ENCODE assay signal across 9 cellular contexts in the genomic region with DNA sequence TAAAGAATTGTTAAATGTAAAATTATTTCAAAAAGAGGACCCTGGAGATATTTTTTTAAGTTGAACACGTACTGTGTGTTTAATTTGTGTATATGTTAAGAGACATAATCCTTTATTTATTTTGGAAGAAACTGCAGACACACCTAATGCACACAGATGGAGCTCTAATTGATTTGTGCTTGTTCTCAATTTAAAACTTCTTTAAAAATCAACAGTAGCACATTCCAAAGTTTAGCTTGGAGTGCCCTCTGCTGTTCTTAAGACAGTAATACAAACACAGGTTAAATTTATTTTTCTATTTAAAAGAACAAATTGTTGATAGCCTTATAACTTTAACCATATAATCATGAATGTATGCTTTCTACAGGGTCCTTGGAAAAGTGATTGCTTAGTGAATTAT.
A peak's percentile ranks its signal among the peaks of the same experiment; 100 is the strongest.
DNase-seq lines count a peak whose midpoint lies in the region; ATAC-seq and TF ChIP-seq lines count a peak whose summit lies in the region.
"Had no signal": no experiment of that assay in that cellular context is flagged by ENCODE, and none has a peak within 500 bp of the region (broad histone marks: within the 10 kb centered on the region; RNA-seq: fewer than 3 reads in every experiment).

No MANE protein-coding gene starts in this region.

- H3K9me3 ChIP-seq in HEK293 (ENCODE audit: control insufficient read depth, insufficient read depth, low read depth, low read length): no peaks in the 10 kb centered on the region
- no peaks in the 10 kb centered on the region for H3K9me3 ChIP-seq in psoas muscle
- no peaks in the 10 kb centered on the region for H3K9me3 ChIP-seq in CD8-positive, alpha-beta T cell (ENCODE audit: low read length)

- H3K27me3 ChIP-seq in psoas muscle (ENCODE audit: insufficient read depth in 3 of 3, low read length in 2 of 3): no peaks in the 10 kb centered on the region
- no peaks in the 10 kb centered on the region for H3K27me3 ChIP-seq in CD8-positive, alpha-beta T cell (ENCODE audit: insufficient read depth, low read length)

- intact Hi-C loops in psoas muscle (cut with DNase I): no loop called here
- intact Hi-C loops in CD8-positive, alpha-beta T cell (cut with DNase I, micrococcal nuclease): no loop called here

- H3K27ac ChIP-seq in HEK293 (ENCODE audit: extremely low read depth, low read depth, low read length): no peak overlapping the region
- H3K27ac ChIP-seq in psoas muscle: no peak overlapping the region
- no peak overlapping the region for H3K27ac ChIP-seq in CD8-positive, alpha-beta T cell (ENCODE audit: low read depth, low read length)
- H3K27ac ChIP-seq: epithelial cell of prostate had no signal

- H3K4me1 ChIP-seq in HEK293 (ENCODE audit: control insufficient read depth, insufficient read depth, low read length) (no peaks in the 10 kb centered on the region), psoas muscle (no peaks in the 10 kb centered on the region)
- H3K4me1 ChIP-seq in CD8-positive, alpha-beta T cell (ENCODE audit: insufficient read depth, low read length): no peaks in the 10 kb centered on the region

- H3K36me3 ChIP-seq in HEK293 (ENCODE audit: control insufficient read depth in 2 of 2, insufficient read depth in 1 of 2, low read length in 2 of 2): no peaks in the 10 kb centered on the region
- no peaks in the 10 kb centered on the region for H3K36me3 ChIP-seq in psoas muscle (ENCODE audit: insufficient read depth in 1 of 2, low read depth in 1 of 2)
- no peaks in the 10 kb centered on the region for H3K36me3 ChIP-seq in CD8-positive, alpha-beta T cell (ENCODE audit: insufficient read depth, low read length)

- 20 to 23% (median 21%) methylated on average over 1 of the region's 1 CpG for WGBS in psoas muscle, 3 donors

- no peaks in the 10 kb centered on the region for H3K36me3 Mint-ChIP-seq in CD8-positive, alpha-beta T cell

- POLR2A ChIA-PET in HEK293 (lab: Yijun Ruan, JAX): no interaction called here
- POLR2A ChIA-PET in CD8-positive, alpha-beta T cell (lab: Charles Lee): no interaction called here

- CTCF ChIA-PET in HEK293 (lab: Yijun Ruan, JAX): interaction anchor here (0.6 to 2.2 kb wide), 15 partner anchors 9 to 1872 kb away, joined by 3 to 13 read pairs (median 4); no protein-coding TSS in a partner anchor
- CTCF ChIA-PET in CD8-positive, alpha-beta T cell (lab: Charles Lee): no interaction called here

- ATAC-seq in psoas muscle (no peak), HG02759 (IDR thresholded peaks at IDR 0.05; ENCODE audit: unreplicated experiment) (no peak)
- ATAC-seq in CD8-positive, alpha-beta T cell: no peak

- no peaks in the 10 kb centered on the region for H3K27me3 Mint-ChIP-seq in CD8-positive, alpha-beta T cell (ENCODE audit: low read depth)

- H3K27ac Mint-ChIP-seq in CD8-positive, alpha-beta T cell: no peak overlapping the region

- no peak overlapping the region for H3K4me3 Mint-ChIP-seq in CD8-positive, alpha-beta T cell

- H3K4me1 Mint-ChIP-seq in CD8-positive, alpha-beta T cell (ENCODE audit: low read depth): no peaks in the 10 kb centered on the region

- H3K9me3 Mint-ChIP-seq in CD8-positive, alpha-beta T cell: peaks cover 9% of the 10 kb centered on the region

- peak; percentile 52 for DNase-seq in AG20443 (ENCODE audit: low spot score)
- DNase-seq in NOMO-1 treated with dmso at 0.1 percent for 144 hours (lab: John Stamatoyannopoulos, UW; ENCODE audit: unreplicated experiment): peak; percentile 27
- DNase-seq in epidermal melanocyte (ENCODE audit: insufficient read length, low spot score): peak; percentile 41
- DNase-seq in psoas muscle: no peak
- DNase-seq in CD8-positive, alpha-beta T cell: no peak
- DNase-seq in hypothalamus (lab: John Stamatoyannopoulos, UW): no peak

- no peak overlapping the region for H3K4me3 ChIP-seq in HEK293 (ENCODE audit: low read depth, low read length)
- no peak overlapping the region for H3K4me3 ChIP-seq in psoas muscle
- no peak overlapping the region for H3K4me3 ChIP-seq in CD8-positive, alpha-beta T cell (ENCODE audit: low read depth, low read length)

- TF ChIP-seq CTCF in HEK293 (tag by site-specific recombination; IDR thresholded peaks at IDR 0.05) (no peak), psoas muscle (IDR thresholded peaks at IDR 0.05) (peak; percentile 44)
- no peak for TF ChIP-seq CTCF in CD8-positive, alpha-beta T cell (IDR thresholded peaks at IDR 0.05)

TF ChIP-seq in HEK293, 187 proteins besides CTCF, POLR2A, EP300 and RAD21:
- TF ChIP-seq ZFP37 (tag by site-specific recombination; IDR thresholded peaks at IDR 0.05) (no peak), ZNF529 (tag by site-specific recombination; IDR thresholded peaks at IDR 0.05; ENCODE audit: insufficient replicate concordance) (no peak), ZNF473 (tag by site-specific recombination; IDR thresholded peaks at IDR 0.05) (no peak), KLF9 (tag by site-specific recombination; IDR thresholded peaks at IDR 0.05; ENCODE audit: low read depth) (no peak), SCRT2 (tag by site-specific recombination; IDR thresholded peaks at IDR 0.05) (0 out of 2 replicates have a peak, but pooled peaks have one; percentile 34), GLI4 (tag by site-specific recombination; IDR thresholded peaks at IDR 0.05) (no peak), ZBTB1 (tag by site-specific recombination; IDR thresholded peaks at IDR 0.05) (no peak), ZNF10 (tag by site-specific recombination; IDR thresholded peaks at IDR 0.05) (no peak), ZNF654 (tag by site-specific recombination; IDR thresholded peaks at IDR 0.05; ENCODE audit: low read depth) (peak; percentile 94), ZNF830 (tag by site-specific recombination; IDR thresholded peaks at IDR 0.05; ENCODE audit: low read depth) (no peak), ZNF530 (tag by site-specific recombination; IDR thresholded peaks at IDR 0.05; ENCODE audit: low read depth) (no peak)
- TF ChIP-seq, protein P1, sequence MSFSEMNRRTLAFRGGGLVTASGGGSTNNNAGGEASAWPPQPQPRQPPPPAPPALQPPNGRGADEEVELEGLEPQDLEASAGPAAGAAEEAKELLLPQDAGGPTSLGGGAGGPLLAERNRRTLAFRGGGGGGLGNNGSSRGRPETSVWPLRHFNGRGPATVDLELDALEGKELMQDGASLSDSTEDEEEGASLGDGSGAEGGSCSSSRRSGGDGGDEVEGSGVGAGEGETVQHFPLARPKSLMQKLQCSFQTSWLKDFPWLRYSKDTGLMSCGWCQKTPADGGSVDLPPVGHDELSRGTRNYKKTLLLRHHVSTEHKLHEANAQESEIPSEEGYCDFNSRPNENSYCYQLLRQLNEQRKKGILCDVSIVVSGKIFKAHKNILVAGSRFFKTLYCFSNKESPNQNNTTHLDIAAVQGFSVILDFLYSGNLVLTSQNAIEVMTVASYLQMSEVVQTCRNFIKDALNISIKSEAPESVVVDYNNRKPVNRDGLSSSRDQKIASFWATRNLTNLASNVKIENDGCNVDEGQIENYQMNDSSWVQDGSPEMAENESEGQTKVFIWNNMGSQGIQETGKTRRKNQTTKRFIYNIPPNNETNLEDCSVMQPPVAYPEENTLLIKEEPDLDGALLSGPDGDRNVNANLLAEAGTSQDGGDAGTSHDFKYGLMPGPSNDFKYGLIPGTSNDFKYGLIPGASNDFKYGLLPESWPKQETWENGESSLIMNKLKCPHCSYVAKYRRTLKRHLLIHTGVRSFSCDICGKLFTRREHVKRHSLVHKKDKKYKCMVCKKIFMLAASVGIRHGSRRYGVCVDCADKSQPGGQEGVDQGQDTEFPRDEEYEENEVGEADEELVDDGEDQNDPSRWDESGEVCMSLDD (tag by site-specific recombination; IDR thresholded peaks at IDR 0.05): no peak
- TF ChIP-seq, protein P2, sequence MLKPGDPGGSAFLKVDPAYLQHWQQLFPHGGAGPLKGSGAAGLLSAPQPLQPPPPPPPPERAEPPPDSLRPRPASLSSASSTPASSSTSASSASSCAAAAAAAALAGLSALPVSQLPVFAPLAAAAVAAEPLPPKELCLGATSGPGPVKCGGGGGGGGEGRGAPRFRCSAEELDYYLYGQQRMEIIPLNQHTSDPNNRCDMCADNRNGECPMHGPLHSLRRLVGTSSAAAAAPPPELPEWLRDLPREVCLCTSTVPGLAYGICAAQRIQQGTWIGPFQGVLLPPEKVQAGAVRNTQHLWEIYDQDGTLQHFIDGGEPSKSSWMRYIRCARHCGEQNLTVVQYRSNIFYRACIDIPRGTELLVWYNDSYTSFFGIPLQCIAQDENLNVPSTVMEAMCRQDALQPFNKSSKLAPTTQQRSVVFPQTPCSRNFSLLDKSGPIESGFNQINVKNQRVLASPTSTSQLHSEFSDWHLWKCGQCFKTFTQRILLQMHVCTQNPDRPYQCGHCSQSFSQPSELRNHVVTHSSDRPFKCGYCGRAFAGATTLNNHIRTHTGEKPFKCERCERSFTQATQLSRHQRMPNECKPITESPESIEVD (tag by site-specific recombination; IDR thresholded peaks at IDR 0.05): no peak

Comparison
In these comparisons a context has a peak if more than half of its experiments do, and no peak if none do; other contexts are left out.
1. DNase-seq: peak in AG20443 (single experiment), NOMO-1 treated with dmso at 0.1 percent for 144 hours (single experiment) and epidermal melanocyte (single experiment); none in psoas muscle (0 of 2), CD8-positive, alpha-beta T cell (0 of 7) and hypothalamus (0 of 51).